8 cellular contexts compared by ENCODE assay signal in genomic region chr11:108115495-108116140, GRCh38. TPM values are rescaled to one million over a fixed set of nuclear protein-coding genes. Genes with fewer than 3 reads are reported as not detected.
A peak's percentile ranks its signal among the peaks of the same experiment; 100 is the strongest.
DNase-seq lines count a peak whose midpoint lies in the region; ATAC-seq and TF ChIP-seq lines count a peak whose summit lies in the region.

No MANE protein-coding gene starts in this region.

- peak overlapping the region; percentile 73 for H3K27ac Mint-ChIP-seq in Calu3 (ENCODE audit: unreplicated experiment)
- H3K27ac Mint-ChIP-seq in activated CD4-positive, alpha-beta T cell treated with anti-CD3 and anti-CD28 coated beads, Interleukin-2, amount 10 ng/mL, durations not matched to agents 7 days and 5 days, result no peak overlapping the region
- no peak overlapping the region for H3K27ac Mint-ChIP-seq in activated T-helper 2 cell treated with anti-CD3 and anti-CD28 coated beads, Interferon-gamma antibody, Interleukin-2, Interleukin-4, amounts not matched to agents 10 μg/mL and 5 μg/mL and 100 μg/mL, durations not matched to agents 14 hours and 24 hours and 36 hours

- H3K4me3 Mint-ChIP-seq in Calu3 (ENCODE audit: low read depth, unreplicated experiment), result no peak overlapping the region
- no peak overlapping the region for H3K4me3 Mint-ChIP-seq in activated CD4-positive, alpha-beta T cell treated with anti-CD3 and anti-CD28 coated beads, Interleukin-2, amount 10 ng/mL, durations not matched to agents 7 days and 5 days
- H3K4me3 Mint-ChIP-seq in activated T-helper 2 cell treated with anti-CD3 and anti-CD28 coated beads, Interferon-gamma antibody, Interleukin-2, Interleukin-4, amounts not matched to agents 10 μg/mL and 5 μg/mL and 100 μg/mL, durations not matched to agents 14 hours and 24 hours and 36 hours (ENCODE audit: low read depth), result no peak overlapping the region

- H2AFZ ChIP-seq in mammary epithelial cell (ENCODE audit: low read depth, low read length), result no peak overlapping the region

- in situ Hi-C loops in mammary epithelial cell (cut with MboI; ENCODE audit: low sequenced_read_pairs in 2 of 2), result loop anchor here in 1 of 2 donors (25.0 kb wide), 1 partner anchor 547 kb away; the partner anchor contains the start of gene DDX10

- H3K4me1 Mint-ChIP-seq in Calu3 (ENCODE audit: low read depth, unreplicated experiment), result peaks cover 13% of the 10 kb centered on the region
- H3K4me1 Mint-ChIP-seq in activated CD4-positive, alpha-beta T cell treated with anti-CD3 and anti-CD28 coated beads, Interleukin-2, amount 10 ng/mL, durations not matched to agents 7 days and 5 days, result peaks cover 7% of the 10 kb centered on the region
- peaks cover 3% of the 10 kb centered on the region for H3K4me1 Mint-ChIP-seq in activated T-helper 2 cell treated with anti-CD3 and anti-CD28 coated beads, Interferon-gamma antibody, Interleukin-2, Interleukin-4, amounts not matched to agents 10 μg/mL and 5 μg/mL and 100 μg/mL, durations not matched to agents 14 hours and 24 hours and 36 hours (ENCODE audit: low read depth)

- H3K9ac ChIP-seq in mammary epithelial cell (ENCODE audit: insufficient read depth, low read length), result no peak overlapping the region

- no peaks in the 10 kb centered on the region for H4K20me1 ChIP-seq in mammary epithelial cell (ENCODE audit: insufficient read depth, low read length)

- ATAC-seq in thoracic aorta (ENCODE audit: insufficient number of reproducible peaks, low FRiP score, low read depth), result peak; percentile 89

- no peaks in the 10 kb centered on the region for H3K27me3 ChIP-seq in mammary epithelial cell (ENCODE audit: insufficient read depth, low read length)
- H3K27me3 ChIP-seq in thoracic aorta (replicated peaks; ENCODE audit: insufficient read depth), result no peaks in the 10 kb centered on the region

- no peaks in the 10 kb centered on the region for H3K9me3 Mint-ChIP-seq in Calu3 (ENCODE audit: low read depth, unreplicated experiment)
- no peaks in the 10 kb centered on the region for H3K9me3 Mint-ChIP-seq in activated CD4-positive, alpha-beta T cell treated with anti-CD3 and anti-CD28 coated beads, Interleukin-2, amount 10 ng/mL, durations not matched to agents 7 days and 5 days
- no peaks in the 10 kb centered on the region for H3K9me3 Mint-ChIP-seq in activated T-helper 2 cell treated with anti-CD3 and anti-CD28 coated beads, Interferon-gamma antibody, Interleukin-2, Interleukin-4, amounts not matched to agents 10 μg/mL and 5 μg/mL and 100 μg/mL, durations not matched to agents 14 hours and 24 hours and 36 hours

- H3K36me3 ChIP-seq in mammary epithelial cell (ENCODE audit: insufficient read depth, low read length), result no peaks in the 10 kb centered on the region
- no peaks in the 10 kb centered on the region for H3K36me3 ChIP-seq in thoracic aorta

- H3K4me1 ChIP-seq in mammary epithelial cell (ENCODE audit: insufficient read depth, low read length) (peaks cover 15% of the 10 kb centered on the region), thoracic aorta (ENCODE audit: control insufficient read depth in 1 of 2, low read depth in 2 of 2) (peaks cover 13 to 18% of the 10 kb centered on the region in 2 donors)

- peaks cover 18% of the 10 kb centered on the region for H3K36me3 Mint-ChIP-seq in Calu3 (ENCODE audit: insufficient read depth, unreplicated experiment)
- no peaks in the 10 kb centered on the region for H3K36me3 Mint-ChIP-seq in activated CD4-positive, alpha-beta T cell treated with anti-CD3 and anti-CD28 coated beads, Interleukin-2, amount 10 ng/mL, durations not matched to agents 7 days and 5 days (ENCODE audit: low read depth)
- H3K36me3 Mint-ChIP-seq in activated T-helper 2 cell treated with anti-CD3 and anti-CD28 coated beads, Interferon-gamma antibody, Interleukin-2, Interleukin-4, amounts not matched to agents 10 μg/mL and 5 μg/mL and 100 μg/mL, durations not matched to agents 14 hours and 24 hours and 36 hours (ENCODE audit: low read depth), result no peaks in the 10 kb centered on the region

- intact Hi-C loops in Calu3 (cut with micrococcal nuclease; ENCODE audit: unreplicated experiment) (loop anchor here (5.0 kb wide), 1 partner anchor 542 kb away; no protein-coding TSS in a partner anchor), mammary epithelial cell (cut with micrococcal nuclease) (loop anchor here (5.0 kb wide), 1 partner anchor 108 kb away; the partner anchor contains the start of gene CUL5)
- intact Hi-C loops in activated T-helper 2 cell treated with anti-CD3 and anti-CD28 coated beads, Interferon-gamma antibody, Interleukin-2, Interleukin-4, amounts not matched to agents 10 μg/mL and 5 μg/mL and 100 μg/mL, durations not matched to agents 14 hours and 24 hours and 36 hours (cut with micrococcal nuclease), result loop anchor here (2.0 to 5.0 kb wide), 2 partner anchors 103 to 533 kb away; no protein-coding TSS in a partner anchor

- H3K9me3 ChIP-seq in mammary epithelial cell (replicated peaks; ENCODE audit: insufficient read depth, low read length), result no peaks in the 10 kb centered on the region
- no peaks in the 10 kb centered on the region for H3K9me3 ChIP-seq in thoracic aorta

- TF ChIP-seq CTCF in Calu3 (IDR thresholded peaks at IDR 0.05; ENCODE audit: unreplicated experiment), result no peak
- no peak for TF ChIP-seq CTCF in mammary epithelial cell (conservative IDR thresholded peaks at IDR 0.05 in 1 of 2, IDR thresholded peaks at IDR 0.05 in 1 of 2; ENCODE audit: extremely low read depth in 1 of 2, insufficient read depth in 1 of 2, low read depth in 1 of 2, low read length in 2 of 2)
- TF ChIP-seq CTCF in thoracic aorta (IDR thresholded peaks at IDR 0.05), result no peak

- no peaks in the 10 kb centered on the region for H3K79me2 ChIP-seq in mammary epithelial cell (ENCODE audit: insufficient read depth, low read length)

- no peak overlapping the region for H3K4me2 ChIP-seq in mammary epithelial cell (ENCODE audit: insufficient read depth, low read depth, low read length)

- DNase-seq in Calu3 (peak; percentile 65), NCI-H1694 treated with DMSO at 0.1 percent for 48 hours (lab: John Stamatoyannopoulos, UW) (peak; percentile 17), mammary epithelial cell (peak; percentile 86), kidney glomerular epithelial cell (lab: John Stamatoyannopoulos, UW) (peak; percentile 97), thoracic aorta (ENCODE audit: low spot score) (peak; percentile 43), amniotic stem cell (lab: John Stamatoyannopoulos, UW) (no peak)
- no peak for DNase-seq in activated CD4-positive, alpha-beta T cell treated with anti-CD3 and anti-CD28 coated beads, Interleukin-2, amount 10 ng/mL, durations not matched to agents 7 days and 5 days
- DNase-seq in activated T-helper 2 cell treated with anti-CD3 and anti-CD28 coated beads, Interferon-gamma antibody, Interleukin-2, Interleukin-4, amounts not matched to agents 10 μg/mL and 5 μg/mL and 100 μg/mL, durations not matched to agents 14 hours and 24 hours and 36 hours (ENCODE audit: low spot score), result no peak

- no peaks in the 10 kb centered on the region for H3K27me3 Mint-ChIP-seq in Calu3 (ENCODE audit: unreplicated experiment)
- H3K27me3 Mint-ChIP-seq in activated CD4-positive, alpha-beta T cell treated with anti-CD3 and anti-CD28 coated beads, Interleukin-2, amount 10 ng/mL, durations not matched to agents 7 days and 5 days, result no peaks in the 10 kb centered on the region
- no peaks in the 10 kb centered on the region for H3K27me3 Mint-ChIP-seq in activated T-helper 2 cell treated with anti-CD3 and anti-CD28 coated beads, Interferon-gamma antibody, Interleukin-2, Interleukin-4, amounts not matched to agents 10 μg/mL and 5 μg/mL and 100 μg/mL, durations not matched to agents 14 hours and 24 hours and 36 hours (ENCODE audit: low read depth)

- dilution Hi-C loops in mammary epithelial cell (cut with HindIII; ENCODE audit: low sequenced_read_pairs), result no loop called here

- 37% methylated on average over 5 of the region's 5 CpGs for WGBS in mammary epithelial cell (ENCODE audit: low coverage, missing lambda C conversion rate)

- H3K4me3 ChIP-seq in mammary epithelial cell (replicated peaks in 1 of 3; ENCODE audit: insufficient read depth in 1 of 3, low read depth in 2 of 3, low read length in 3 of 3) (no peak overlapping the region), thoracic aorta (no peak overlapping the region)

- CTCF ChIA-PET in Calu3 (lab: Charles Lee) (no interaction called here), mammary epithelial cell (lab: Charles Lee; ENCODE audit: low non-redundant PET) (interaction anchor here (0.6 kb wide), 2 partner anchors 172 to 217 kb away, joined by 3 to 6 read pairs; no protein-coding TSS in a partner anchor)
- CTCF ChIA-PET in activated CD4-positive, alpha-beta T cell treated with anti-CD3 and anti-CD28 coated beads, Interleukin-2, amount 10 ng/mL, durations not matched to agents 7 days and 5 days (lab: Charles Lee), result no interaction called here

- H3K27ac ChIP-seq in mammary epithelial cell (ENCODE audit: insufficient read depth, low read depth, low read length) (no peak overlapping the region), thoracic aorta (peak overlapping the region; percentile 75 to 89)

- POLR2A ChIA-PET in activated CD4-positive, alpha-beta T cell treated with anti-CD3 and anti-CD28 coated beads, Interleukin-2, amount 10 ng/mL, durations not matched to agents 7 days and 5 days (lab: Charles Lee), result no interaction called here

- BruUV-seq in Calu3 (replicated peaks; lab: Mats Ljungman, UMichigan) (no TSS peak), mammary epithelial cell (replicated peaks; lab: Mats Ljungman, UMichigan) (no TSS peak)

RNA-seq across cellular contexts. Expression of gene ACAT1, which starts 5.7 kb away (rescaled TPM):
- total RNA-seq in Calu3 (2022), result 37.2 and 38.3 TPM in 2 replicates
- total RNA-seq in mammary epithelial cell, result 10 to 100 TPM; 35.0 to 35.6 TPM
- 49.9 TPM for polyA plus RNA-seq in mammary epithelial cell
- polyA minus RNA-seq in mammary epithelial cell, result 66.9 TPM
- total RNA-seq in thoracic aorta, result 100 to 1,000 TPM; 101 to 141 TPM
- 10 to 100 TPM; 42.3 to 46.5 TPM for total RNA-seq in activated CD4-positive, alpha-beta T cell treated with anti-CD3 and anti-CD28 coated beads, Interleukin-2, amount 10 ng/mL, durations not matched to agents 7 days and 5 days
- 66.8 and 76.6 TPM in 2 replicates for total RNA-seq in activated T-helper 2 cell treated with anti-CD3 and anti-CD28 coated beads, Interferon-gamma antibody, Interleukin-2, Interleukin-4, amounts not matched to agents 10 μg/mL and 5 μg/mL and 100 μg/mL, durations not matched to agents 14 hours and 24 hours and 36 hours

Comparison
In these comparisons a context has a peak if more than half of its experiments do, and no peak if none do; other contexts are left out.
1. DNase-seq: peak in Calu3 (single experiment), NCI-H1694 treated with DMSO at 0.1 percent for 48 hours (single experiment), mammary epithelial cell (single experiment), kidney glomerular epithelial cell (single experiment) and thoracic aorta (single experiment); none in amniotic stem cell (single experiment), activated CD4-positive, alpha-beta T cell treated with anti-CD3 and anti-CD28 coated beads, Interleukin-2, amount 10 ng/mL, durations not matched to agents 7 days and 5 days (single experiment) and activated T-helper 2 cell treated with anti-CD3 and anti-CD28 coated beads, Interferon-gamma antibody, Interleukin-2, Interleukin-4, amounts not matched to agents 10 μg/mL and 5 μg/mL and 100 μg/mL, durations not matched to agents 14 hours and 24 hours and 36 hours (single experiment).